Comparison of ENCODE assay signal across 16 cellular contexts in the genomic region with DNA sequence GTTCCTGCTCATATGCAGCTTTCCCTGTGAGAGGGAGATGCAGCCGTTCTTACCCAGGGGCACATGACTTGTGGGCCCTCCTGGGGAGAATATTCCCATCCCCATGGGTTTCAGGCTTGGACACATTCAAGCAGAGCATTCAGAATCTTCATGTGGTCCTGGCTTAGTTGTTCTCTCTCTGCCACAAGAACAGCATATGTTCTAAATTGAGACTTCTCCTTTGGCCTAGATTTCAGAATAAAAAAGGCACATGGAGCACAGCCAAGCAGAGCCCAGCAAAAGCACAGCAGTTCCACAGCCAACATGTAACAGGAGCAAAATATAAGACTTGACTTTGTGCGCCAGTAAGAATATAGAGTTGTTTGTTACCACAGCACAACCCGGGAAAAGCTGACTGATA.
DNase-seq lines count a peak whose midpoint lies in the region; ATAC-seq and TF ChIP-seq lines count a peak whose summit lies in the region.
"Had no signal": no experiment of that assay in that cellular context is flagged by ENCODE, and none has a peak within 500 bp of the region (broad histone marks: within the 10 kb centered on the region; RNA-seq: fewer than 3 reads in every experiment).

No MANE protein-coding gene starts in this region.

- no peaks in the 10 kb centered on the region for H3K27me3 ChIP-seq in GM23338 (ENCODE audit: insufficient read depth)

- no peak for ATAC-seq in GM23338
- no peak for ATAC-seq in HG03159 (IDR thresholded peaks at IDR 0.05; ENCODE audit: unreplicated experiment)
- ATAC-seq: GM12878 had no signal

- no peak overlapping the region for H3K27ac ChIP-seq in GM23338 (ENCODE audit: low read depth)
- H3K27ac ChIP-seq: GM23248 had no signal

- DNase-seq in GM23338 (ENCODE audit: low spot score) (no peak), cerebellar nuclear complex (lab: John Stamatoyannopoulos, UW) (peak; percentile 27 to 80), inferior parietal cortex (ENCODE audit: extremely low spot score) (peak; percentile 58), mucosa of gallbladder (ENCODE audit: low spot score) (no peak)
- DNase-seq in stimulated activated naive CD4-positive, alpha-beta T cell (lab: John Stamatoyannopoulos, UW): no peak
- DNase-seq in activated naive CD4-positive, alpha-beta T cell (lab: John Stamatoyannopoulos, UW): no peak
- DNase-seq: ACHN; Calu3; CD4-positive, alpha-beta T cell; DMS 273 treated with DMSO at 0.1 percent for 48 hours; GM23248; H7; IMR-90 had no signal

- H3K9me2 ChIP-seq in GM23338 (ENCODE audit: insufficient read depth): no peaks in the 10 kb centered on the region; the same call in 1 of the 2 replicates

- H3K4me1 Mint-ChIP-seq in GM23338: no peaks in the 10 kb centered on the region

- peaks cover 5% of the 10 kb centered on the region for H3K27me3 Mint-ChIP-seq in GM23338 (ENCODE audit: insufficient read depth, low read depth, poor library complexity)
- H3K27me3 Mint-ChIP-seq: CD4-positive, alpha-beta T cell had no signal

- no peaks in the 10 kb centered on the region for H3K79me2 ChIP-seq in GM23338 (replicated peaks; ENCODE audit: insufficient read depth)

- H3K36me3 ChIP-seq in GM23338 (ENCODE audit: insufficient read depth): no peaks in the 10 kb centered on the region

- no peak overlapping the region for H3K4me2 ChIP-seq in GM23338

- H2AFZ ChIP-seq in GM23338: 0 out of 2 replicates have a peak overlapping the region, but pooled peaks have one; percentile 43
- H2AFZ ChIP-seq: GM23248 had no signal

- H3K36me3 Mint-ChIP-seq in GM23338 (ENCODE audit: low read depth): no peaks in the 10 kb centered on the region

- no peak overlapping the region for H3K27ac Mint-ChIP-seq in GM23338
- H3K27ac Mint-ChIP-seq: B cell; CD4-positive, alpha-beta T cell had no signal

- TF ChIP-seq CTCF in GM23338 (conservative IDR thresholded peaks at IDR 0.05; ENCODE audit: low read depth in 2 of 2): no peak

- no peaks in the 10 kb centered on the region for H3K4me1 ChIP-seq in GM23338 (ENCODE audit: insufficient read depth)

- H3K9me3 Mint-ChIP-seq in GM23338: no peaks in the 10 kb centered on the region

- H3F3A ChIP-seq in GM23338 (replicated peaks; ENCODE audit: low read depth): no peaks in the 10 kb centered on the region

- H4K20me1 ChIP-seq in GM23338 (replicated peaks; ENCODE audit: insufficient read depth): no peaks in the 10 kb centered on the region

- H3K4me3 Mint-ChIP-seq in GM23338: no peak overlapping the region
- H3K4me3 Mint-ChIP-seq: B cell; CD4-positive, alpha-beta T cell had no signal

- H3K4me3 ChIP-seq in GM23338: no peak overlapping the region
- H3K4me3 ChIP-seq: GM12878, GM23248 had no signal

TF ChIP-seq in GM23338, 12 proteins besides CTCF, POLR2A, EP300 and RAD21 (continues in another document):
- TF ChIP-seq STAT1 (IDR thresholded peaks at IDR 0.05; ENCODE audit: unreplicated experiment) (no peak), NANOG (IDR thresholded peaks at IDR 0.05; ENCODE audit: borderline replicate concordance) (no peak), JUNB (IDR thresholded peaks at IDR 0.05; ENCODE audit: unreplicated experiment) (no peak), EZH2phosphoT487 (IDR thresholded peaks at IDR 0.05; ENCODE audit: unreplicated experiment) (no peak), ZNF331 (CRISPR knock-in tag; IDR thresholded peaks at IDR 0.05; ENCODE audit: low read depth) (no peak), CREB1 (CRISPR knock-in tag; IDR thresholded peaks at IDR 0.05; ENCODE audit: low read depth) (no peak), POLR2AphosphoS5 (IDR thresholded peaks at IDR 0.05; ENCODE audit: low read depth) (no peak), EZH2 (IDR thresholded peaks at IDR 0.05; ENCODE audit: low read depth, unreplicated experiment) (no peak), ZNF114 (CRISPR knock-in tag; IDR thresholded peaks at IDR 0.05) (no peak)
- TF ChIP-seq, protein P1, sequence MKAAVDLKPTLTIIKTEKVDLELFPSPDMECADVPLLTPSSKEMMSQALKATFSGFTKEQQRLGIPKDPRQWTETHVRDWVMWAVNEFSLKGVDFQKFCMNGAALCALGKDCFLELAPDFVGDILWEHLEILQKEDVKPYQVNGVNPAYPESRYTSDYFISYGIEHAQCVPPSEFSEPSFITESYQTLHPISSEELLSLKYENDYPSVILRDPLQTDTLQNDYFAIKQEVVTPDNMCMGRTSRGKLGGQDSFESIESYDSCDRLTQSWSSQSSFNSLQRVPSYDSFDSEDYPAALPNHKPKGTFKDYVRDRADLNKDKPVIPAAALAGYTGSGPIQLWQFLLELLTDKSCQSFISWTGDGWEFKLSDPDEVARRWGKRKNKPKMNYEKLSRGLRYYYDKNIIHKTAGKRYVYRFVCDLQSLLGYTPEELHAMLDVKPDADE (IDR thresholded peaks at IDR 0.05): no peak
- TF ChIP-seq, protein P2, sequence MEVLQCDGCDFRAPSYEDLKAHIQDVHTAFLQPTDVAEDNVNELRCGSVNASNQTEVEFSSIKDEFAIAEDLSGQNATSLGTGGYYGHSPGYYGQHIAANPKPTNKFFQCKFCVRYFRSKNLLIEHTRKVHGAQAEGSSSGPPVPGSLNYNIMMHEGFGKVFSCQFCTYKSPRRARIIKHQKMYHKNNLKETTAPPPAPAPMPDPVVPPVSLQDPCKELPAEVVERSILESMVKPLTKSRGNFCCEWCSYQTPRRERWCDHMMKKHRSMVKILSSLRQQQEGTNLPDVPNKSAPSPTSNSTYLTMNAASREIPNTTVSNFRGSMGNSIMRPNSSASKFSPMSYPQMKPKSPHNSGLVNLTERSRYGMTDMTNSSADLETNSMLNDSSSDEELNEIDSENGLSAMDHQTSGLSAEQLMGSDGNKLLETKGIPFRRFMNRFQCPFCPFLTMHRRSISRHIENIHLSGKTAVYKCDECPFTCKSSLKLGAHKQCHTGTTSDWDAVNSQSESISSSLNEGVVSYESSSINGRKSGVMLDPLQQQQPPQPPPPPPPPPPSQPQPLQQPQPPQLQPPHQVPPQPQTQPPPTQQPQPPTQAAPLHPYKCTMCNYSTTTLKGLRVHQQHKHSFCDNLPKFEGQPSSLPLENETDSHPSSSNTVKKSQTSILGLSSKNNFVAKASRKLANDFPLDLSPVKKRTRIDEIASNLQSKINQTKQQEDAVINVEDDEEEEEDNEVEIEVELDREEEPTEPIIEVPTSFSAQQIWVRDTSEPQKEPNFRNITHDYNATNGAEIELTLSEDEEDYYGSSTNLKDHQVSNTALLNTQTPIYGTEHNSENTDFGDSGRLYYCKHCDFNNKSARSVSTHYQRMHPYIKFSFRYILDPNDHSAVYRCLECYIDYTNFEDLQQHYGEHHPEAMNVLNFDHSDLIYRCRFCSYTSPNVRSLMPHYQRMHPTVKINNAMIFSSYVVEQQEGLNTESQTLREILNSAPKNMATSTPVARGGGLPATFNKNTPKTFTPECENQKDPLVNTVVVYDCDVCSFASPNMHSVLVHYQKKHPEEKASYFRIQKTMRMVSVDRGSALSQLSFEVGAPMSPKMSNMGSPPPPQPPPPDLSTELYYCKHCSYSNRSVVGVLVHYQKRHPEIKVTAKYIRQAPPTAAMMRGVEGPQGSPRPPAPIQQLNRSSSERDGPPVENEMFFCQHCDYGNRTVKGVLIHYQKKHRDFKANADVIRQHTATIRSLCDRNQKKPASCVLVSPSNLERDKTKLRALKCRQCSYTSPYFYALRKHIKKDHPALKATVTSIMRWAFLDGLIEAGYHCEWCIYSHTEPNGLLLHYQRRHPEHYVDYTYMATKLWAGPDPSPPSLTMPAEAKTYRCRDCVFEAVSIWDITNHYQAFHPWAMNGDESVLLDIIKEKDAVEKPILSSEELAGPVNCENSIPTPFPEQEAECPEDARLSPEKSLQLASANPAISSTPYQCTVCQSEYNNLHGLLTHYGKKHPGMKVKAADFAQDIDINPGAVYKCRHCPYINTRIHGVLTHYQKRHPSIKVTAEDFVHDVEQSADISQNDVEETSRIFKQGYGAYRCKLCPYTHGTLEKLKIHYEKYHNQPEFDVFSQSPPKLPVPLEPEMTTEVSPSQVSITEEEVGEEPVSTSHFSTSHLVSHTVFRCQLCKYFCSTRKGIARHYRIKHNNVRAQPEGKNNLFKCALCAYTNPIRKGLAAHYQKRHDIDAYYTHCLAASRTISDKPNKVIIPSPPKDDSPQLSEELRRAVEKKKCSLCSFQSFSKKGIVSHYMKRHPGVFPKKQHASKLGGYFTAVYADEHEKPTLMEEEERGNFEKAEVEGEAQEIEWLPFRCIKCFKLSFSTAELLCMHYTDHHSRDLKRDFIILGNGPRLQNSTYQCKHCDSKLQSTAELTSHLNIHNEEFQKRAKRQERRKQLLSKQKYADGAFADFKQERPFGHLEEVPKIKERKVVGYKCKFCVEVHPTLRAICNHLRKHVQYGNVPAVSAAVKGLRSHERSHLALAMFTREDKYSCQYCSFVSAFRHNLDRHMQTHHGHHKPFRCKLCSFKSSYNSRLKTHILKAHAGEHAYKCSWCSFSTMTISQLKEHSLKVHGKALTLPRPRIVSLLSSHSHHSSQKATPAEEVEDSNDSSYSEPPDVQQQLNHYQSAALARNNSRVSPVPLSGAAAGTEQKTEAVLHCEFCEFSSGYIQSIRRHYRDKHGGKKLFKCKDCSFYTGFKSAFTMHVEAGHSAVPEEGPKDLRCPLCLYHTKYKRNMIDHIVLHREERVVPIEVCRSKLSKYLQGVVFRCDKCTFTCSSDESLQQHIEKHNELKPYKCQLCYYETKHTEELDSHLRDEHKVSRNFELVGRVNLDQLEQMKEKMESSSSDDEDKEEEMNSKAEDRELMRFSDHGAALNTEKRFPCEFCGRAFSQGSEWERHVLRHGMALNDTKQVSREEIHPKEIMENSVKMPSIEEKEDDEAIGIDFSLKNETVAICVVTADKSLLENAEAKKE (CRISPR knock-in tag; IDR thresholded peaks at IDR 0.05): no peak

Comparison
In these comparisons a context has a peak if more than half of its experiments do, and no peak if none do; other contexts are left out.
1. DNase-seq: peak in cerebellar nuclear complex (2 of 2) and inferior parietal cortex (single experiment); none in GM23338 (single experiment), mucosa of gallbladder (single experiment), stimulated activated naive CD4-positive, alpha-beta T cell (0 of 6) and activated naive CD4-positive, alpha-beta T cell (0 of 4).